Comparison of ENCODE assay signal across 1 cellular context in genomic region chr15:101020451-101020850, GRCh38.
TF ChIP-seq lines count a peak whose summit lies in the region.

No MANE protein-coding gene starts in this region.

TF ChIP-seq in HepG2, 621 proteins besides CTCF, POLR2A, EP300 and RAD21:
- no peak for TF ChIP-seq NFIC (IDR thresholded peaks at IDR 0.05; ENCODE audit: low read length)
